1 cellular context compared by ENCODE assay signal in the genomic region with DNA sequence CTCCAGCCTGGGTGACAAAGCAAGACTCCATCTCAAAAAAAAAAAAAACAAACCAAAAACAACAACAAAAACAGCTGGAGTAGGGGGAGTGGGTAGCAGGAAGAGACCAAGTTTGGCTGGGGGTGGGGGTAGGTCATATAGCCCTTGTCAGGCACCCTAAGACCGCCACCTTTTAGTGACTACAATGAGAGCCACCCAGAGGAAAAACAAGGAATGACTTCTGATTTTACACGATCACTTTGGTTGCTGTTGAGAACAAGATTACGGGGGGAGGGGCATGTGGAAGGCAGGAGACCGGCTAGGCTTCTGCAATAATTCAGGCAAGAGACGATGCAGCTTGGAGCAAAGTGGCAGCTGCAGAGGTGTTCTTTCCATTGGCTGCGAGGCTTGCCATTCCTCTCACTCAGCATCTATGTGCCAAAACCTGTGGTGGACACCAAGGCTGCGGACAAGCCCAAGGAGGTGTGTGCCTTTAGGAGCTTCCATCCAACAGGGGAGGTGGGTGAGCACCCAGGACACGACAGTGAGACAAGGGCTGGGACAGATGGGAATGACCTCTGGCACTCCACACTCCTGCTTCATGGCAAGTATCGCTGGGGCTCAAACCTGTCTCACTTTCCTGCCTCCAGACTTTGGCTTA.
A peak's percentile ranks its signal among the peaks of the same experiment; 100 is the strongest.
TF ChIP-seq lines count a peak whose summit lies in the region.

No MANE protein-coding gene starts in this region.

TF ChIP-seq in HEK293, 187 proteins besides CTCF, POLR2A, EP300 and RAD21 (continued from another document):
- 0 out of 2 replicates have a peak, but pooled peaks have one; percentile 36 for TF ChIP-seq ZNF76 (tag by site-specific recombination; IDR thresholded peaks at IDR 0.05; ENCODE audit: borderline replicate concordance, low read depth)
- TF ChIP-seq ZNF654 (tag by site-specific recombination; IDR thresholded peaks at IDR 0.05; ENCODE audit: low read depth), result peak; percentile 10
- TF ChIP-seq ZNF341 (tag by site-specific recombination; IDR thresholded peaks at IDR 0.05; ENCODE audit: low read depth), result peak; percentile 85
- TF ChIP-seq ZNF366 (tag by site-specific recombination; conservative IDR thresholded peaks at IDR 0.05), result 0 out of 2 replicates have a peak, but pooled peaks have one; percentile 15
- TF ChIP-seq ZFHX2 (tag by site-specific recombination; conservative IDR thresholded peaks at IDR 0.05), result no peak
- TF ChIP-seq ZNF404 (tag by site-specific recombination; IDR thresholded peaks at IDR 0.05), result no peak
- no peak for TF ChIP-seq ZFP37 (tag by site-specific recombination; IDR thresholded peaks at IDR 0.05)
- TF ChIP-seq, protein P1, sequence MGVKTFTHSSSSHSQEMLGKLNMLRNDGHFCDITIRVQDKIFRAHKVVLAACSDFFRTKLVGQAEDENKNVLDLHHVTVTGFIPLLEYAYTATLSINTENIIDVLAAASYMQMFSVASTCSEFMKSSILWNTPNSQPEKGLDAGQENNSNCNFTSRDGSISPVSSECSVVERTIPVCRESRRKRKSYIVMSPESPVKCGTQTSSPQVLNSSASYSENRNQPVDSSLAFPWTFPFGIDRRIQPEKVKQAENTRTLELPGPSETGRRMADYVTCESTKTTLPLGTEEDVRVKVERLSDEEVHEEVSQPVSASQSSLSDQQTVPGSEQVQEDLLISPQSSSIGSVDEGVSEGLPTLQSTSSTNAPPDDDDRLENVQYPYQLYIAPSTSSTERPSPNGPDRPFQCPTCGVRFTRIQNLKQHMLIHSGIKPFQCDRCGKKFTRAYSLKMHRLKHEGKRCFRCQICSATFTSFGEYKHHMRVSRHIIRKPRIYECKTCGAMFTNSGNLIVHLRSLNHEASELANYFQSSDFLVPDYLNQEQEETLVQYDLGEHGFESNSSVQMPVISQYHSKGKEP (tag by site-specific recombination; IDR thresholded peaks at IDR 0.05), result 0 out of 2 replicates have a peak, but pooled peaks have one; percentile 37
- TF ChIP-seq HOXD13 (CRISPR knock-in tag; IDR thresholded peaks at IDR 0.05; ENCODE audit: borderline replicate concordance), result no peak
- no peak for TF ChIP-seq ZNF658 (tag by site-specific recombination; IDR thresholded peaks at IDR 0.05)
TF ChIP-seq in HEK293: peak in this region for 9.
